1 cellular context compared by ENCODE assay signal in genomic region chr2:218824004-218824403, GRCh38.
A peak's percentile ranks its signal among the peaks of the same experiment; 100 is the strongest.
TF ChIP-seq lines count a peak whose summit lies in the region.

No MANE protein-coding gene starts in this region.

TF ChIP-seq in HepG2, 621 proteins besides CTCF, POLR2A, EP300 and RAD21:
- TF ChIP-seq JARID2 (CRISPR knock-in tag; IDR thresholded peaks at IDR 0.05; ENCODE audit: insufficient replicate concordance) (no peak), DR1 (CRISPR knock-in tag; IDR thresholded peaks at IDR 0.05) (no peak), HOMEZ (CRISPR knock-in tag; IDR thresholded peaks at IDR 0.05; ENCODE audit: low read depth) (no peak), TFE3 (CRISPR knock-in tag; IDR thresholded peaks at IDR 0.05) (no peak), AGO2 (optimal IDR thresholded peaks at IDR 0.05; ENCODE audit: low read depth, low read length) (peak; percentile 39), PITX1 (CRISPR knock-in tag; IDR thresholded peaks at IDR 0.05) (no peak), KDM2A (CRISPR knock-in tag; IDR thresholded peaks at IDR 0.05; ENCODE audit: borderline replicate concordance, low read depth) (0 out of 2 replicates have a peak, but pooled peaks have one; percentile 16), ZNF232 (CRISPR knock-in tag; IDR thresholded peaks at IDR 0.05; ENCODE audit: borderline replicate concordance) (no peak)
